Comparison of ENCODE assay signal across 18 cellular contexts in genomic region chr20:6469695-6470094, GRCh38.
A peak's percentile ranks its signal among the peaks of the same experiment; 100 is the strongest.
DNase-seq lines count a peak whose midpoint lies in the region; ATAC-seq lines count a peak whose summit lies in the region.
"Had no signal": no experiment of that assay in that cellular context is flagged by ENCODE, and none has a peak within 500 bp of the region (broad histone marks: within the 10 kb centered on the region; RNA-seq: fewer than 3 reads in every experiment).

No MANE protein-coding gene starts in this region.

- no peaks in the 10 kb centered on the region for H3K9me3 ChIP-seq in SK-N-MC (ENCODE audit: low read depth, low read length)

- no peaks in the 10 kb centered on the region; the same call in 1 of the 2 replicates for H3K36me3 ChIP-seq in SK-N-MC (ENCODE audit: insufficient read depth, low read length)

- no peak overlapping the region; the same call in 1 of the 2 replicates for H3K4me3 ChIP-seq in SK-N-MC
- H3K4me3 ChIP-seq: K562 had no signal

- no peak overlapping the region for H3K9ac ChIP-seq in SK-N-MC (ENCODE audit: insufficient read length)

- no peak for ATAC-seq in left cardiac atrium
- ATAC-seq: K562 had no signal

- DNase-seq in Daoy (ENCODE audit: low read depth) (peak; percentile 6), LoVo (ENCODE audit: low spot score) (peak; percentile 29), SK-N-MC (ENCODE audit: low read depth, low spot score) (no peak), epithelial cell of prostate (ENCODE audit: low read depth, low spot score) (no peak), left cardiac atrium (no peak)
- DNase-seq in activated CD4-positive, alpha-beta T cell treated with anti-CD3 and anti-CD28 coated beads, Interleukin-2, amount 50 U/mL, for 4 hours: no peak
- no peak for DNase-seq in stimulated activated CD8-positive, alpha-beta memory T cell treated with anti-CD3 and anti-CD28 coated beads, Interleukin-4, amount 100 ng/mL, for 48 hours
- DNase-seq: C1 segment of cervical spinal cord; CD4-positive, CD25-positive, alpha-beta regulatory T cell; CD8-positive, alpha-beta memory T cell; COR-L47; DMS 273 treated with DMSO at 0.1 percent for 48 hours; DMS53; DND-41; GDM1; GOT3; H9 had no signal

- H3K27ac ChIP-seq in SK-N-MC (peak overlapping the region; percentile 94), epithelial cell of prostate (peak overlapping the region; percentile 1)

- intact Hi-C loops in left cardiac atrium (cut with DNase I): no loop called here

Comparison
In these comparisons a context has a peak if more than half of its experiments do, and no peak if none do; other contexts are left out.
1. DNase-seq: peak in Daoy (single experiment) and LoVo (single experiment); none in SK-N-MC (single experiment), epithelial cell of prostate (single experiment), activated CD4-positive, alpha-beta T cell treated with anti-CD3 and anti-CD28 coated beads, Interleukin-2, amount 50 U/mL, for 4 hours (0 of 2), stimulated activated CD8-positive, alpha-beta memory T cell treated with anti-CD3 and anti-CD28 coated beads, Interleukin-4, amount 100 ng/mL, for 48 hours (single experiment) and left cardiac atrium (single experiment).